ENCODE assay signal across 1 cellular context in the genomic region with DNA sequence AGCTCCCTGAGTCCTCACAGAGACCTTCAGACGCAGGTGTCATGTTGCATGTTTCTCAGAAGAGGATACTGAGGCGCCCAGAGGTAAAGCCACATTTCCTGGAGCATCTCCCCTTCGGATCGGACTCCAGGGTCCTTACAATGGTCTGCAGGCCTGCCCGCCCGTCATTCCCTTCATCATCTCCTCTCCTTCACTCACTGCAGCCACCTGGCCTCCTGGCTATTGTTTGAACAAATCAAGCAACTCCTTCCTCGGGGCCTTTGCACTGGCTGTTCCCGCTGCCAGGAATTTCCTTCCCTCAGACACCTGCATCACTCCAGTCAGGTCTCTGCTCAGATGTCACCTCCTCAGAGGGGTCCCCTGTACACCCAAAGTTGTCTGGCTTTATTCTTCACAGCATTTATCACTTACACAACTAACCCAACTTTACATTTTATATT.
TF ChIP-seq lines count a peak whose summit lies in the region.

No MANE protein-coding gene starts in this region.

TF ChIP-seq in endothelial cell of umbilical vein, 7 proteins besides CTCF, POLR2A, EP300 and RAD21:
- TF ChIP-seq POLR2AphosphoS5 (IDR thresholded peaks at IDR 0.05; ENCODE audit: insufficient read depth, low read depth, low read length): no peak
- TF ChIP-seq EZH2 (IDR thresholded peaks at IDR 0.05; ENCODE audit: borderline replicate concordance, low read depth, low read length, severe bottlenecking): no peak
- no peak for TF ChIP-seq MYC (IDR thresholded peaks at IDR 0.05; ENCODE audit: low read depth, low read length)
- TF ChIP-seq JUN (IDR thresholded peaks at IDR 0.05; ENCODE audit: borderline replicate concordance, insufficient read depth, insufficient read length, low read depth): no peak
- TF ChIP-seq GATA2 (IDR thresholded peaks at IDR 0.05; ENCODE audit: insufficient read depth, insufficient read length, low read depth, low read length): no peak
- no peak for TF ChIP-seq FOS (IDR thresholded peaks at IDR 0.05; ENCODE audit: borderline replicate concordance, insufficient read depth, low read length)
- TF ChIP-seq MAX (IDR thresholded peaks at IDR 0.05; ENCODE audit: insufficient read depth, insufficient read length): no peak
